Comparison of ENCODE assay signal across 37 cellular contexts in genomic region chr10:5123886-5124285, GRCh38. TPM values are rescaled to one million over a fixed set of nuclear protein-coding genes. Genes with fewer than 3 reads are reported as not detected.
"Had no signal": no experiment of that assay in that cellular context is flagged by ENCODE, and none has a peak within 500 bp of the region (broad histone marks: within the 10 kb centered on the region; RNA-seq: fewer than 3 reads in every experiment).

No MANE protein-coding gene starts in this region.

- ATAC-seq: activated CD8-positive, alpha-beta T cell treated with anti-CD3 and anti-CD28 coated beads for 36 hours; activated naive CD4-positive, alpha-beta T cell treated with anti-CD3 and anti-CD28 coated beads, Interleukin-2, amount 50 U/mL, for 72 hours; activated T-cell treated with anti-CD3 and anti-CD28 coated beads, Interleukin-2, amount 50 U/mL, for 4 hours; activated T-cell treated with anti-CD3 and anti-CD28 coated beads, Interleukin-2, amount 50 U/mL, for 72 hours; activated T-helper 17 cell treated with anti-CD3 and anti-CD28 coated beads, Interleukin-2, amount 50 U/mL, for 72 hours; body of pancreas had no signal

- H3K27me3 Mint-ChIP-seq: activated B cell treated with CpG ODN at 0.5 μM for 24 hours; activated CD4-positive, alpha-beta memory T cell treated with anti-CD3 and anti-CD28 coated beads for 36 hours; activated CD4-positive, alpha-beta T cell treated with anti-CD3 and anti-CD28 coated beads, Interleukin-2, amount 10 ng/mL, durations not matched to agents 24 days and 14 days; activated naive CD8-positive, alpha-beta T cell treated with anti-CD3 and anti-CD28 coated beads for 36 hours had no signal

- H3K4me1 Mint-ChIP-seq: activated B cell treated with CpG ODN at 0.5 μM for 24 hours; activated CD4-positive, alpha-beta T cell treated with anti-CD3 and anti-CD28 coated beads, Interleukin-2, amount 10 ng/mL, durations not matched to agents 24 days and 14 days; activated naive CD8-positive, alpha-beta T cell treated with anti-CD3 and anti-CD28 coated beads for 36 hours; activated T-helper 17 cell treated with anti-CD3 and anti-CD28 coated beads, Interleukin-2, amount 50 U/mL, for 72 hours had no signal

- H3K27ac ChIP-seq: adrenal gland, body of pancreas, brain microvascular endothelial cell, breast epithelium, VCaP had no signal

- H3K4me3 ChIP-seq: adrenal gland, body of pancreas, breast epithelium had no signal

- H3K9me3 ChIP-seq: adrenal gland, body of pancreas had no signal

- H3K27me3 ChIP-seq: adrenal gland, body of pancreas, brain microvascular endothelial cell, breast epithelium had no signal

- DNase-seq: activated B cell treated with CpG ODN at 0.5 μM for 24 hours; activated CD4-positive, alpha-beta memory T cell treated with anti-CD3 and anti-CD28 coated beads for 36 hours; activated CD4-positive, alpha-beta T cell treated with anti-CD3 and anti-CD28 coated beads for 4 hours; activated CD4-positive, alpha-beta T cell treated with anti-CD3 and anti-CD28 coated beads, Interleukin-2, amount 10 ng/mL, durations not matched to agents 24 days and 14 days; activated CD4-positive, alpha-beta T cell treated with anti-CD3 and anti-CD28 coated beads, Interleukin-2, amount 50 U/mL, for 1 hour; activated CD4-positive, alpha-beta T cell treated with anti-CD3 and anti-CD28 coated beads, Interleukin-2, amount 50 U/mL, for 4 hours; activated CD4-positive, CD25-positive, alpha-beta regulatory T cell treated with anti-CD3 and anti-CD28 coated beads, Interleukin-2, amount 50 U/mL, for 72 hours; activated CD8-positive, alpha-beta memory T cell treated with anti-CD3 and anti-CD28 coated beads, Interleukin-2, amount 50 U/mL, for 4 hours; activated CD8-positive, alpha-beta T cell treated with anti-CD3 and anti-CD28 coated beads for 36 hours; activated effector memory CD4-positive, alpha-beta T cell treated with anti-CD3 and anti-CD28 coated beads, Interleukin-2, amount 50 U/mL, for 16 hours; activated gamma-delta T cell treated with Interleukin-2 at 50 U/mL for 16 hours; activated naive CD4-positive, alpha-beta T cell; activated naive CD4-positive, alpha-beta T cell treated with anti-CD3 and anti-CD28 coated beads for 36 hours; activated naive CD4-positive, alpha-beta T cell treated with anti-CD3 and anti-CD28 coated beads, Interleukin-2, amount 50 U/mL, for 16 hours; activated naive CD8-positive, alpha-beta T cell treated with anti-CD3 and anti-CD28 coated beads for 36 hours; activated T-cell treated with anti-CD3 and anti-CD28 coated beads for 4 hours; activated T-cell treated with anti-CD3 and anti-CD28 coated beads, Interleukin-2, amount 50 U/mL, for 1 hour; activated T-cell treated with anti-CD3 and anti-CD28 coated beads, Interleukin-2, amount 50 U/mL, for 4 hours; activated T-cell treated with anti-CD3 and anti-CD28 coated beads, Interleukin-2, amount 50 U/mL, for 72 hours; adrenal gland; amniotic stem cell; aorta; body of pancreas; brain microvascular endothelial cell; central memory CD4-positive, alpha-beta T cell; T-helper 1 cell; T-helper 9 cell had no signal

- FAIRE-seq: astrocyte, TTC549 had no signal

- H3K27ac Mint-ChIP-seq: activated B cell treated with CpG ODN at 0.5 μM for 24 hours; activated CD4-positive, alpha-beta memory T cell treated with anti-CD3 and anti-CD28 coated beads for 36 hours; activated CD4-positive, alpha-beta T cell treated with anti-CD3 and anti-CD28 coated beads, Interleukin-2, amount 10 ng/mL, durations not matched to agents 24 days and 14 days; activated CD8-positive, alpha-beta T cell treated with anti-CD3 and anti-CD28 coated beads for 36 hours; activated naive CD4-positive, alpha-beta T cell treated with anti-CD3 and anti-CD28 coated beads for 36 hours; activated naive CD4-positive, alpha-beta T cell treated with anti-CD3 and anti-CD28 coated beads, Interleukin-2, amount 50 U/mL, for 72 hours; activated naive CD8-positive, alpha-beta T cell treated with anti-CD3 and anti-CD28 coated beads for 36 hours; activated T-cell treated with anti-CD3 and anti-CD28 coated beads, Interleukin-2, amount 50 U/mL, for 72 hours; activated T-helper 1 cell treated with anti-CD3 and anti-CD28 coated beads, Interleukin-12 subunit alpha, Interleukin-12 subunit beta, Interleukin-2, Interleukin-4 antibody, amounts not matched to agents 30 ng/mL and 10 ng/mL and 1 ng/mL, durations not matched to agents 14 hours and 24 hours and 36 hours; activated T-helper 17 cell treated with anti-CD3 and anti-CD28 coated beads, Interleukin-2, amount 50 U/mL, for 72 hours; T-helper 1 cell treated with Interleukin-12 subunit alpha and Interleukin-12 subunit beta and Interleukin-4 antibody, amounts not matched to agents 30 μg/mL and 1 μg/mL, for 36 hours; T-helper 2 cell treated with Interferon-gamma antibody and Interleukin-4, amounts not matched to agents 5 μg/mL and 100 μg/mL, for 36 hours had no signal

- H3K4me3 Mint-ChIP-seq: activated B cell treated with CpG ODN at 0.5 μM for 24 hours; activated CD4-positive, alpha-beta memory T cell treated with anti-CD3 and anti-CD28 coated beads for 36 hours; activated CD4-positive, alpha-beta T cell treated with anti-CD3 and anti-CD28 coated beads, Interleukin-2, amount 10 ng/mL, durations not matched to agents 24 days and 14 days; activated CD8-positive, alpha-beta T cell treated with anti-CD3 and anti-CD28 coated beads for 36 hours; activated naive CD4-positive, alpha-beta T cell treated with anti-CD3 and anti-CD28 coated beads for 36 hours; activated naive CD8-positive, alpha-beta T cell treated with anti-CD3 and anti-CD28 coated beads for 36 hours; activated T-cell treated with anti-CD3 and anti-CD28 coated beads, Interleukin-2, amount 50 U/mL, for 4 hours; activated T-cell treated with anti-CD3 and anti-CD28 coated beads, Interleukin-2, amount 50 U/mL, for 72 hours; activated T-helper 1 cell treated with anti-CD3 and anti-CD28 coated beads, Interleukin-12 subunit alpha, Interleukin-12 subunit beta, Interleukin-2, Interleukin-4 antibody, amounts not matched to agents 30 ng/mL and 10 ng/mL and 1 ng/mL, durations not matched to agents 14 hours and 24 hours and 36 hours; activated T-helper 17 cell treated with anti-CD3 and anti-CD28 coated beads, Interleukin-2, amount 50 U/mL, for 72 hours; T-helper 1 cell treated with Interleukin-12 subunit alpha and Interleukin-12 subunit beta and Interleukin-4 antibody, amounts not matched to agents 30 μg/mL and 1 μg/mL, for 36 hours; T-helper 2 cell treated with Interferon-gamma antibody and Interleukin-4, amounts not matched to agents 5 μg/mL and 100 μg/mL, for 36 hours had no signal

- H3K4me1 ChIP-seq: adrenal gland, body of pancreas, breast epithelium had no signal

- H3K36me3 ChIP-seq: adrenal gland, brain microvascular endothelial cell, breast epithelium had no signal

- H3K36me3 Mint-ChIP-seq: activated naive CD8-positive, alpha-beta T cell treated with anti-CD3 and anti-CD28 coated beads for 36 hours had no signal

RNA-seq across cellular contexts. Expression of gene AKR1C3, which starts 29.7 kb away (rescaled TPM):
- total RNA-seq: activated B cell treated with CpG ODN at 0.5 μM for 24 hours; activated CD4-positive, alpha-beta T cell treated with anti-CD3 and anti-CD28 coated beads, Interleukin-2, amount 10 ng/mL, durations not matched to agents 24 days and 14 days; activated CD8-positive, alpha-beta memory T cell treated with anti-CD3 and anti-CD28 coated beads for 36 hours had no signal
